In genomic region chr2:4556136-4556535, GRCh38 we compare ENCODE assay signal across 18 cellular contexts.
"Had no signal": no experiment of that assay in that cellular context is flagged by ENCODE, and none has a peak within 500 bp of the region (broad histone marks: within the 10 kb centered on the region; RNA-seq: fewer than 3 reads in every experiment).

No MANE protein-coding gene starts in this region.

- H3K27ac Mint-ChIP-seq: activated CD4-positive, alpha-beta T cell treated with anti-CD3 and anti-CD28 coated beads, Interleukin-2, amount 10 ng/mL, durations not matched to agents 7 days and 5 days; activated naive CD4-positive, alpha-beta T cell treated with anti-CD3 and anti-CD28 coated beads, Interleukin-2, amount 50 U/mL, for 24 hours; nephron progenitor cell had no signal

- H3K9me3 Mint-ChIP-seq: nephron progenitor cell had no signal

- H3K36me3 Mint-ChIP-seq: activated naive CD4-positive, alpha-beta T cell treated with anti-CD3 and anti-CD28 coated beads, Interleukin-2, amount 50 U/mL, for 24 hours had no signal

- H3K27me3 Mint-ChIP-seq: activated CD4-positive, alpha-beta T cell treated with anti-CD3 and anti-CD28 coated beads, Interleukin-2, amount 10 ng/mL, durations not matched to agents 7 days and 5 days; activated naive CD4-positive, alpha-beta T cell treated with anti-CD3 and anti-CD28 coated beads, Interleukin-2, amount 50 U/mL, for 24 hours had no signal

- DNase-seq: activated CD4-positive, alpha-beta T cell treated with anti-CD3 and anti-CD28 coated beads, Interleukin-2, amount 10 ng/mL, durations not matched to agents 7 days and 5 days; activated CD8-positive, alpha-beta memory T cell treated with anti-CD3 and anti-CD28 coated beads for 24 hours; activated gamma-delta T cell; adrenal gland; body of pancreas; caudate nucleus; colonic mucosa; erythroblast; foreskin melanocyte; head of caudate nucleus; kidney glomerular epithelial cell; nephron progenitor cell; nucleus accumbens; retina; stimulated activated CD8-positive, alpha-beta memory T cell treated with anti-CD3 and anti-CD28 coated beads, Interleukin-4, amount 100 ng/mL, for 48 hours; stimulated activated naive CD4-positive, alpha-beta T cell; T1000 had no signal

- H3K4me1 Mint-ChIP-seq: activated CD4-positive, alpha-beta T cell treated with anti-CD3 and anti-CD28 coated beads, Interleukin-2, amount 10 ng/mL, durations not matched to agents 7 days and 5 days; activated naive CD4-positive, alpha-beta T cell treated with anti-CD3 and anti-CD28 coated beads, Interleukin-2, amount 50 U/mL, for 24 hours; nephron progenitor cell had no signal

- H3K36me3 ChIP-seq: adrenal gland, colonic mucosa had no signal

- H3K4me3 ChIP-seq: adrenal gland, body of pancreas, colonic mucosa had no signal

- ATAC-seq: body of pancreas had no signal

- H3K27ac ChIP-seq: adrenal gland, body of pancreas, colonic mucosa had no signal

- H3K4me3 Mint-ChIP-seq: activated CD4-positive, alpha-beta T cell treated with anti-CD3 and anti-CD28 coated beads, Interleukin-2, amount 10 ng/mL, durations not matched to agents 7 days and 5 days; activated naive CD4-positive, alpha-beta T cell treated with anti-CD3 and anti-CD28 coated beads, Interleukin-2, amount 50 U/mL, for 24 hours; nephron progenitor cell had no signal

- H3K27me3 ChIP-seq: adrenal gland, body of pancreas, colonic mucosa had no signal
